Comparison of ENCODE assay signal across 8 cellular contexts in the genomic region with DNA sequence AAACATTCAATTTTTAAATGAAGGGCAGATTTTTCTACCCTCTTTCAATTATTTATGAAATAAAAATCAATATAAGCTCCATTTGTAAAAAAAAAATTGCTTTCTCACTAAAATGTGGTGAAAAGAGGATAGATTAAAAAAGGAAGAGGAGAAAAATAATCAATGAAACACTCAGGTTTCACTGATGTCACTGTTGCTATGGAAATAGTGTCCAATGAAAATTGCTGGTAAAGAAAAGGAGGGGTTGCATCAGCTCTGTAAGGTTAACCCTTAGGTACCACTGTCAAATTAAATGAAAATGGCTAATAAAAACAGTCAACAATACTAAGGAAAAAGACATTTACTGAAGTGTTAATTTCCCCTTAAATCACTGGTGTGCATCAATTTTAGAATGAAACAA.
DNase-seq lines count a peak whose midpoint lies in the region; ATAC-seq and TF ChIP-seq lines count a peak whose summit lies in the region.

No MANE protein-coding gene starts in this region.

- intact Hi-C loops in MCF 10A (cut with micrococcal nuclease): no loop called here
- intact Hi-C loops in breast epithelium (cut with DNase I; ENCODE audit: low total_unique reads): no loop called here

- H3K27me3 Mint-ChIP-seq in MCF 10A (ENCODE audit: insufficient read depth, unreplicated experiment): no peaks in the 10 kb centered on the region
- H3K27me3 Mint-ChIP-seq in activated naive CD8-positive, alpha-beta T cell treated with anti-CD3 and anti-CD28 coated beads, Interleukin-2, amount 50 U/mL, for 24 hours: no peaks in the 10 kb centered on the region

- POLR2A ChIA-PET in MCF 10A (lab: Yijun Ruan, JAX): interaction anchor here (0.7 kb wide), 1 partner anchor 9 kb away, joined by 3 read pairs; no protein-coding TSS in a partner anchor

- no TSS peak for BruUV-seq in MCF 10A (replicated peaks; lab: Mats Ljungman, UMichigan)

- H3K4me3 Mint-ChIP-seq in MCF 10A (ENCODE audit: unreplicated experiment): no peak overlapping the region
- peak overlapping the region; percentile 58 for H3K4me3 Mint-ChIP-seq in activated naive CD8-positive, alpha-beta T cell treated with anti-CD3 and anti-CD28 coated beads, Interleukin-2, amount 50 U/mL, for 24 hours

- H2AFZ ChIP-seq in hepatocyte: no peak overlapping the region

- no peaks in the 10 kb centered on the region for H3K36me3 ChIP-seq in breast epithelium
- H3K36me3 ChIP-seq in hepatocyte (replicated peaks; ENCODE audit: insufficient read depth, low read depth): no peaks in the 10 kb centered on the region
- H3K36me3 ChIP-seq in thoracic aorta: no peaks in the 10 kb centered on the region
- H3K36me3 ChIP-seq in suprapubic skin: peaks cover 31% of the 10 kb centered on the region

- H3K27ac Mint-ChIP-seq in MCF 10A (ENCODE audit: low read depth, unreplicated experiment): no peak overlapping the region
- H3K27ac Mint-ChIP-seq in activated naive CD8-positive, alpha-beta T cell treated with anti-CD3 and anti-CD28 coated beads, Interleukin-2, amount 50 U/mL, for 24 hours: peak overlapping the region; percentile 52

- TF ChIP-seq POLR2A in breast epithelium (IDR thresholded peaks at IDR 0.05): no peak
- TF ChIP-seq POLR2A in suprapubic skin (IDR thresholded peaks at IDR 0.05): no peak

- H3K9me2 ChIP-seq in hepatocyte (replicated peaks; ENCODE audit: insufficient read depth): no peaks in the 10 kb centered on the region

- DNase-seq in MCF 10A (ENCODE audit: unreplicated experiment): peak; percentile 66
- DNase-seq in breast epithelium (ENCODE audit: low spot score in 2 of 2): no peak
- peak; percentile 71 for DNase-seq in NCI-H1694 treated with DMSO at 0.1 percent for 48 hours (lab: John Stamatoyannopoulos, UW)
- DNase-seq in activated naive CD8-positive, alpha-beta T cell treated with anti-CD3 and anti-CD28 coated beads, Interleukin-2, amount 50 U/mL, for 24 hours: no peak
- DNase-seq in hepatocyte (ENCODE audit: low spot score): peak; percentile 45
- no peak for DNase-seq in thoracic aorta (ENCODE audit: low spot score)
- no peak for DNase-seq in suprapubic skin (ENCODE audit: low spot score in 2 of 2)
- DNase-seq in stimulated activated CD4-positive, alpha-beta T cell treated with anti-CD3 and anti-CD28 coated beads, Interleukin-12 subunit alpha, Interleukin-12 subunit beta, amount 100 ng/mL, for 4 hours: no peak

- no peaks in the 10 kb centered on the region for H4K20me1 ChIP-seq in hepatocyte (ENCODE audit: insufficient read depth, poor library complexity, severe bottlenecking)

- H3K9me3 ChIP-seq in breast epithelium (no peaks in the 10 kb centered on the region), hepatocyte (ENCODE audit: low read depth) (no peaks in the 10 kb centered on the region), thoracic aorta (no peaks in the 10 kb centered on the region), suprapubic skin (no peaks in the 10 kb centered on the region)

- no peaks in the 10 kb centered on the region for H3K9me3 Mint-ChIP-seq in MCF 10A (ENCODE audit: unreplicated experiment)
- no peaks in the 10 kb centered on the region for H3K9me3 Mint-ChIP-seq in activated naive CD8-positive, alpha-beta T cell treated with anti-CD3 and anti-CD28 coated beads, Interleukin-2, amount 50 U/mL, for 24 hours

- H3K4me3 ChIP-seq in breast epithelium: no peak overlapping the region
- no peak overlapping the region for H3K4me3 ChIP-seq in hepatocyte
- peak overlapping the region; percentile 58 for H3K4me3 ChIP-seq in thoracic aorta
- H3K4me3 ChIP-seq in suprapubic skin: no peak overlapping the region

- no peak overlapping the region for H3K27ac ChIP-seq in breast epithelium
- peak overlapping the region; percentile 18 for H3K27ac ChIP-seq in hepatocyte
- H3K27ac ChIP-seq in thoracic aorta: peak overlapping the region in 1 of 2 donors; percentile 40
- no peak overlapping the region for H3K27ac ChIP-seq in suprapubic skin

- CTCF ChIA-PET in MCF 10A (lab: Yijun Ruan, JAX): interaction anchor here (0.6 to 1.2 kb wide), 2 partner anchors 17 to 88 kb away, joined by 4 read pairs; no protein-coding TSS in a partner anchor

- H3K27me3 ChIP-seq in breast epithelium (no peaks in the 10 kb centered on the region), hepatocyte (no peaks in the 10 kb centered on the region), thoracic aorta (replicated peaks; ENCODE audit: insufficient read depth) (no peaks in the 10 kb centered on the region), suprapubic skin (no peaks in the 10 kb centered on the region)

- ATAC-seq in activated naive CD8-positive, alpha-beta T cell treated with anti-CD3 and anti-CD28 coated beads, Interleukin-2, amount 50 U/mL, for 24 hours: peak; percentile 59
- peak; percentile 56 for ATAC-seq in thoracic aorta (ENCODE audit: insufficient number of reproducible peaks, low FRiP score, low read depth)

- H3K4me2 ChIP-seq in hepatocyte: peak overlapping the region; percentile 4

- no peak for TF ChIP-seq EP300 in suprapubic skin (IDR thresholded peaks at IDR 0.05)

- H3K36me3 Mint-ChIP-seq in MCF 10A (ENCODE audit: insufficient read depth, unreplicated experiment): peaks cover 34% of the 10 kb centered on the region
- H3K36me3 Mint-ChIP-seq in activated naive CD8-positive, alpha-beta T cell treated with anti-CD3 and anti-CD28 coated beads, Interleukin-2, amount 50 U/mL, for 24 hours (ENCODE audit: low read depth): peaks cover 46% of the 10 kb centered on the region

- H3K4me1 ChIP-seq in breast epithelium: no peaks in the 10 kb centered on the region
- H3K4me1 ChIP-seq in hepatocyte (ENCODE audit: insufficient read depth): no peaks in the 10 kb centered on the region
- peaks cover 21 to 44% of the 10 kb centered on the region in 2 donors for H3K4me1 ChIP-seq in thoracic aorta (ENCODE audit: control insufficient read depth in 1 of 2, low read depth in 2 of 2)
- H3K4me1 ChIP-seq in suprapubic skin: peaks cover 7% of the 10 kb centered on the region

- H3K79me2 ChIP-seq in hepatocyte: peaks cover 10% of the 10 kb centered on the region

- H3K4me1 Mint-ChIP-seq in MCF 10A (ENCODE audit: insufficient read depth, unreplicated experiment): peaks cover 15% of the 10 kb centered on the region
- peaks cover 4% of the 10 kb centered on the region for H3K4me1 Mint-ChIP-seq in activated naive CD8-positive, alpha-beta T cell treated with anti-CD3 and anti-CD28 coated beads, Interleukin-2, amount 50 U/mL, for 24 hours

- TF ChIP-seq CTCF in MCF 10A (IDR thresholded peaks at IDR 0.05; ENCODE audit: unreplicated experiment): no peak
- TF ChIP-seq CTCF in breast epithelium (IDR thresholded peaks at IDR 0.05): no peak
- TF ChIP-seq CTCF in hepatocyte (IDR thresholded peaks at IDR 0.05; ENCODE audit: poor library complexity): no peak
- TF ChIP-seq CTCF in thoracic aorta (IDR thresholded peaks at IDR 0.05): no peak
- TF ChIP-seq CTCF in suprapubic skin (IDR thresholded peaks at IDR 0.05): no peak

Comparison
In these comparisons a context has a peak if more than half of its experiments do, and no peak if none do; other contexts are left out.
1. DNase-seq: peak in MCF 10A (single experiment), NCI-H1694 treated with DMSO at 0.1 percent for 48 hours (single experiment) and hepatocyte (single experiment); none in breast epithelium (0 of 2), activated naive CD8-positive, alpha-beta T cell treated with anti-CD3 and anti-CD28 coated beads, Interleukin-2, amount 50 U/mL, for 24 hours (single experiment), thoracic aorta (single experiment), suprapubic skin (0 of 2) and stimulated activated CD4-positive, alpha-beta T cell treated with anti-CD3 and anti-CD28 coated beads, Interleukin-12 subunit alpha, Interleukin-12 subunit beta, amount 100 ng/mL, for 4 hours (single experiment).